8 cellular contexts compared by ENCODE assay signal in the genomic region with DNA sequence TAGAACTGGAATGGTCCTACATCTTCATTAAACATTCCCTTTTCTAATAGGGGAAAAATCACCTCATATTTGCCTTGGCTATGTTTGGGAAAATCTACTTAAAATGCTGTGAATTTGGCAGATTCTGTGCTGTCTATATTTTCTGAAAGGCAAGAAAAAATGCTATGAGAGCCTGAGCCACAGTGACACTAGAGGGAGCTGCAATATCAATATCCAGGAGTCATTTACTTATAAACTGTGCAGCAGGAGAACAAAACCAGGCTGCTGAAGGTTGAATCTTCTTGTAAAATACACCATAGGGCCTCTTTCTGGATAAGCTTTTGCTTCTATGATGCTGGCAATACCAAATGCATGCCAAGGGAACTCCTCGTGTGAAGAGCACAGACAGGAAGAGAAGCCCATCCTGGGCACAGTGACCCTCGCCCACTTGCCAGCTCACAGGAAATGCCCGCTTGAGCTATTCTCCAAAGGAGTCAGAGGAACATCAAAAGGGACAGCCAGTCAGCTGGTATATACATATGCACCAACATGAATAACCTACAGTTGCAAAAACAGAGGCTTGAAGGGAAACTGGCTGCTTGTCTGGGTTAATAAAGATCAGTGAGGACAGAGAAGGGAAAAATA. TPM values are rescaled to one million over a fixed set of nuclear protein-coding genes. Genes with fewer than 3 reads are reported as not detected.
A peak's percentile ranks its signal among the peaks of the same experiment; 100 is the strongest.
DNase-seq lines count a peak whose midpoint lies in the region; ATAC-seq and TF ChIP-seq lines count a peak whose summit lies in the region.

No MANE protein-coding gene starts in this region.

- no peak overlapping the region for H3K4me3 ChIP-seq in ascending aorta
- H3K4me3 ChIP-seq in gastrocnemius medialis: no peak overlapping the region

- H3K27ac Mint-ChIP-seq in Calu3 (ENCODE audit: unreplicated experiment) (no peak overlapping the region), HFFc6 (peak overlapping the region; percentile 51)

- H3K4me3 Mint-ChIP-seq in Calu3 (ENCODE audit: low read depth, unreplicated experiment): no peak overlapping the region
- peak overlapping the region; percentile 12; the same call in 1 of the 2 replicates for H3K4me3 Mint-ChIP-seq in HFFc6

- peak; percentile 80 for ATAC-seq in left ventricle myocardium superior
- peak; percentile 50 to 60 for ATAC-seq in gastrocnemius medialis
- no peak for ATAC-seq in GM19395 (IDR thresholded peaks at IDR 0.05; ENCODE audit: unreplicated experiment)
- ATAC-seq in GM19397 (IDR thresholded peaks at IDR 0.05; ENCODE audit: unreplicated experiment): no peak

- no peaks in the 10 kb centered on the region for H3K27me3 ChIP-seq in ascending aorta
- no peaks in the 10 kb centered on the region for H3K27me3 ChIP-seq in gastrocnemius medialis

- H3K9me3 Mint-ChIP-seq in Calu3 (ENCODE audit: low read depth, unreplicated experiment): no peaks in the 10 kb centered on the region
- no peaks in the 10 kb centered on the region for H3K9me3 Mint-ChIP-seq in HFFc6

- in situ Hi-C loops in gastrocnemius medialis (cut with MboI; ENCODE audit: low sequenced_read_pairs in 4 of 4): loop anchor here in 3 of 4 donors (5.0 to 25.0 kb wide), 2 partner anchors 418 to 423 kb away; no protein-coding TSS in a partner anchor

- H3K27ac ChIP-seq in ascending aorta (no peak overlapping the region), gastrocnemius medialis (no peak overlapping the region)

- H3K36me3 Mint-ChIP-seq in Calu3 (ENCODE audit: insufficient read depth, unreplicated experiment): no peaks in the 10 kb centered on the region
- peaks cover 12% of the 10 kb centered on the region; the same call in 1 of the 2 replicates for H3K36me3 Mint-ChIP-seq in HFFc6 (ENCODE audit: low read depth)

- TF ChIP-seq CTCF in Calu3 (IDR thresholded peaks at IDR 0.05; ENCODE audit: unreplicated experiment): peak; percentile 71
- TF ChIP-seq CTCF in HFFc6 (IDR thresholded peaks at IDR 0.05): peak; percentile 88
- peak; percentile 55 to 73 (median 71) for TF ChIP-seq CTCF in ascending aorta (IDR thresholded peaks at IDR 0.05)
- peak; percentile 36 to 63 (median 54) for TF ChIP-seq CTCF in gastrocnemius medialis (IDR thresholded peaks at IDR 0.05 in 4 of 5, conservative IDR thresholded peaks at IDR 0.05 in 1 of 5)

- TF ChIP-seq POLR2A in gastrocnemius medialis (IDR thresholded peaks at IDR 0.05): no peak

- peaks cover 0 to 3% of the 10 kb centered on the region in 2 donors for H3K4me1 ChIP-seq in ascending aorta
- peaks cover 4 to 9% of the 10 kb centered on the region in 2 donors for H3K4me1 ChIP-seq in gastrocnemius medialis

- peaks cover 6 to 8% of the 10 kb centered on the region in 2 donors for H3K36me3 ChIP-seq in ascending aorta
- H3K36me3 ChIP-seq in gastrocnemius medialis: peaks cover 0 to 7% of the 10 kb centered on the region in 2 donors

- intact Hi-C loops in Calu3 (cut with micrococcal nuclease; ENCODE audit: unreplicated experiment) (loop anchor here (1.0 to 2.0 kb wide), 4 partner anchors 42 to 424 kb away; no protein-coding TSS in a partner anchor), ascending aorta (cut with DNase I) (loop anchor here (1.0 kb wide), 2 partner anchors 378 to 424 kb away; no protein-coding TSS in a partner anchor), left ventricle myocardium superior (cut with micrococcal nuclease) (loop anchor here (2.0 kb wide), 1 partner anchor 422 kb away; no protein-coding TSS in a partner anchor), gastrocnemius medialis (cut with DNase I; ENCODE audit: low total_unique reads) (no loop called here)

- BruUV-seq in Calu3 (replicated peaks; lab: Mats Ljungman, UMichigan): no TSS peak

- DNase-seq in Calu3 (peak; percentile 51), HFFc6 (peak; percentile 72), NOMO-1 treated with DMSO at 0.1 percent for 48 hours (lab: John Stamatoyannopoulos, UW; ENCODE audit: unreplicated experiment) (peak; percentile 72), ascending aorta (ENCODE audit: low spot score in 2 of 2) (peak in 1 of 2 donors; percentile 67), left ventricle myocardium superior (no peak), gastrocnemius medialis (no peak)

- no peaks in the 10 kb centered on the region for H3K27me3 Mint-ChIP-seq in Calu3 (ENCODE audit: unreplicated experiment)
- H3K27me3 Mint-ChIP-seq in HFFc6 (ENCODE audit: insufficient read depth): peaks cover 2% of the 10 kb centered on the region

- H3K4me1 Mint-ChIP-seq in Calu3 (ENCODE audit: low read depth, unreplicated experiment) (peaks cover 19% of the 10 kb centered on the region), HFFc6 (ENCODE audit: low read depth) (peaks cover 34% of the 10 kb centered on the region)

- H3K9me3 ChIP-seq in ascending aorta (no peaks in the 10 kb centered on the region), gastrocnemius medialis (no peaks in the 10 kb centered on the region)

- CTCF ChIA-PET in Calu3 (lab: Charles Lee): interaction anchor here (0.5 to 2.6 kb wide), 13 partner anchors 11 to 900 kb away, joined by 3 to 20 read pairs (median 5); a partner anchor contains a TSS

RNA-seq across cellular contexts. Expression of a gene that starts 48.0 kb away (rescaled TPM):
- total RNA-seq in Calu3 (2022) (404 and 463 TPM in 2 replicates), ascending aorta (98.2 TPM), left ventricle myocardium superior (97.1 TPM), gastrocnemius medialis (100 to 1,000 TPM; 229 to 361 (median 341) TPM)
- 100 to 1,000 TPM; 153 to 222 (median 183) TPM for total RNA-seq in HFFc6 (2021; fragmentation: NEBNext Ultra II Directional; extraction: Animal tissue kit (Norgen Biotek cat#: 25700))

Comparison
In these comparisons a context has a peak if more than half of its experiments do, and no peak if none do; other contexts are left out.
1. DNase-seq: peak in Calu3 (single experiment), HFFc6 (single experiment) and NOMO-1 treated with DMSO at 0.1 percent for 48 hours (single experiment); none in left ventricle myocardium superior (single experiment) and gastrocnemius medialis (0 of 2).
2. ATAC-seq: peak in left ventricle myocardium superior (single experiment) and gastrocnemius medialis (2 of 2); none in GM19395 (single experiment) and GM19397 (single experiment).
3. Peak in every context shown above with its lines, with median percentiles within 50 percentile points of each other: CTCF ChIP-seq.